ENCODE assay signal across 14 cellular contexts in the genomic region with DNA sequence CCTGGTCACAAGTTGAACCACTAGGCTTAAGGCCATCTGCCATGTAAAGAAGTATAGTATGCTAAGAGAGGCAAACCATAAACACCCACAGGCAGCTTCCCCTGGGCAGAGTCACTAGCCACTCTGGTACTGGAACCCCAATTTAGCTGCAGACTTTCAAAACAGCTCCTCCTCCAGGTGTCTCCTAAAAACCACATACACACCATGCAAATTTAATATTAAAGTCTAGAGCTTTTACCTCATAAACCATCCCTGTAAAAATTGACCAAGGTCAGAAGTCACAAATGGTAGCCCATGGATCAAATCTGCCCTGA.
"Had no signal": no experiment of that assay in that cellular context is flagged by ENCODE, and none has a peak within 500 bp of the region (broad histone marks: within the 10 kb centered on the region; RNA-seq: fewer than 3 reads in every experiment).

No MANE protein-coding gene starts in this region.

- H3K4me3 ChIP-seq: left ventricle myocardium inferior, ovary, sigmoid colon, spleen had no signal

- H3K27ac ChIP-seq: brain microvascular endothelial cell, left ventricle myocardium inferior, ovary, sigmoid colon, spleen had no signal

- H3K4me1 ChIP-seq: left ventricle myocardium inferior, sigmoid colon had no signal

- H3K27me3 ChIP-seq: brain microvascular endothelial cell, ovary, sigmoid colon, spleen had no signal

- DNase-seq: activated B cell treated with CpG ODN at 0.5 μM for 24 hours; activated CD4-positive, alpha-beta T cell treated with anti-CD3 and anti-CD28 coated beads for 48 hours; activated CD8-positive, alpha-beta memory T cell treated with anti-CD3 and anti-CD28 coated beads, Interleukin-2, amount 50 U/mL, for 4 hours; activated CD8-positive, alpha-beta T cell treated with anti-CD3 and anti-CD28 coated beads for 36 hours; activated naive CD8-positive, alpha-beta T cell treated with anti-CD3 and anti-CD28 coated beads, Interleukin-2, amount 10 ng/mL, durations not matched to agents 7 days and 5 days; brain microvascular endothelial cell; effector memory CD4-positive, alpha-beta T cell; foreskin fibroblast; left ventricle myocardium inferior; naive B cell; ovary; sigmoid colon; spleen; stimulated activated naive CD8-positive, alpha-beta T cell treated with anti-CD3 and anti-CD28 coated beads, Interleukin-15, amount 100 ng/mL, for 72 hours had no signal

- H3K36me3 ChIP-seq: brain microvascular endothelial cell, left ventricle myocardium inferior, ovary, sigmoid colon, spleen had no signal

- H3K9me3 ChIP-seq: ovary had no signal

- ATAC-seq: activated CD8-positive, alpha-beta T cell treated with anti-CD3 and anti-CD28 coated beads for 36 hours; stimulated activated naive CD8-positive, alpha-beta T cell treated with anti-CD3 and anti-CD28 coated beads, Interleukin-15, amount 100 ng/mL, for 72 hours had no signal
